In genomic region chr10:59287587-59287986, GRCh38 we compare ENCODE assay signal across 14 cellular contexts.
DNase-seq lines count a peak whose midpoint lies in the region; ATAC-seq lines count a peak whose summit lies in the region.
"Had no signal": no experiment of that assay in that cellular context is flagged by ENCODE, and none has a peak within 500 bp of the region (broad histone marks: within the 10 kb centered on the region; RNA-seq: fewer than 3 reads in every experiment).

No MANE protein-coding gene starts in this region.

- peak overlapping the region; percentile 88 for H3K27ac ChIP-seq in cingulate gyrus (ENCODE audit: low read depth, low read length)
- peak overlapping the region; percentile 94 for H3K27ac ChIP-seq in temporal lobe (ENCODE audit: low read depth, low read length)
- H3K27ac ChIP-seq: BLaER1 treated with 17β-estradiol and CSF1 and Interleukin-3, amounts not matched to agents 10 nM and 100 nM; PC-9 had no signal

- ATAC-seq in HG03521 (IDR thresholded peaks at IDR 0.05; ENCODE audit: unreplicated experiment) = no peak

- peak; percentile 14 for DNase-seq in NCI-H146 (lab: John Stamatoyannopoulos, UW)
- DNase-seq in NCI-H146 treated with DMSO at 0.1 percent for 48 hours (lab: John Stamatoyannopoulos, UW; ENCODE audit: unreplicated experiment) = no peak
- peak; percentile 55 for DNase-seq in middle frontal gyrus (ENCODE audit: extremely low spot score, low spot score)
- no peak for DNase-seq in HCEC 1CT
- no peak for DNase-seq in retina
- DNase-seq: 8988T, MV-4-11, NCI-H2029 treated with DMSO at 0.1 percent for 48 hours, NCI-H510A, PC-9 had no signal

Comparison
In these comparisons a context has a peak if more than half of its experiments do, and no peak if none do; other contexts are left out.
1. DNase-seq: peak in NCI-H146 (single experiment) and middle frontal gyrus (single experiment); none in NCI-H146 treated with DMSO at 0.1 percent for 48 hours (single experiment), HCEC 1CT (single experiment) and retina (single experiment).